In genomic region chr15:91054791-91055190, GRCh38 we compare ENCODE assay signal across 38 cellular contexts. TPM values are rescaled to one million over a fixed set of nuclear protein-coding genes. Genes with fewer than 3 reads are reported as not detected.
"Had no signal": no experiment of that assay in that cellular context is flagged by ENCODE, and none has a peak within 500 bp of the region (broad histone marks: within the 10 kb centered on the region; RNA-seq: fewer than 3 reads in every experiment).

No MANE protein-coding gene starts in this region.

- H3K4me3 Mint-ChIP-seq: activated CD4-positive, alpha-beta memory T cell treated with anti-CD3 and anti-CD28 coated beads, Interleukin-2, amount 10 ng/mL, durations not matched to agents 7 days and 5 days; activated CD4-positive, alpha-beta T cell treated with anti-CD3 and anti-CD28 coated beads for 36 hours; activated CD4-positive, alpha-beta T cell treated with anti-CD3 and anti-CD28 coated beads, Interleukin-2, amount 10 ng/mL, durations not matched to agents 7 days and 5 days; activated CD8-positive, alpha-beta memory T cell treated with anti-CD3 and anti-CD28 coated beads, Interleukin-2, amount 10 ng/mL, durations not matched to agents 7 days and 5 days; activated CD8-positive, alpha-beta T cell treated with anti-CD3 and anti-CD28 coated beads, Interleukin-2, amount 10 ng/mL, durations not matched to agents 7 days and 5 days; activated naive CD4-positive, alpha-beta T cell treated with anti-CD3 and anti-CD28 coated beads, Interleukin-2, amount 10 ng/mL, durations not matched to agents 7 days and 5 days; activated naive CD8-positive, alpha-beta T cell; activated naive CD8-positive, alpha-beta T cell treated with anti-CD3 and anti-CD28 coated beads, Interleukin-2, amount 10 ng/mL, durations not matched to agents 7 days and 5 days; activated naive CD8-positive, alpha-beta T cell treated with anti-CD3 and anti-CD28 coated beads, Interleukin-2, amount 50 U/mL, for 24 hours; activated T-cell treated with anti-CD3 and anti-CD28 coated beads, Interleukin-2, amount 50 U/mL, for 24 hours; brain; central memory CD8-positive, alpha-beta T cell; T-helper 1 cell treated with Interleukin-12 subunit alpha and Interleukin-12 subunit beta and Interleukin-4 antibody, amounts not matched to agents 30 μg/mL and 1 μg/mL, for 36 hours; T-helper 2 cell treated with Interferon-gamma antibody and Interleukin-4, amounts not matched to agents 5 μg/mL and 100 μg/mL, for 36 hours; WTC11 had no signal

- H3K36me3 Mint-ChIP-seq: activated CD8-positive, alpha-beta memory T cell treated with anti-CD3 and anti-CD28 coated beads, Interleukin-2, amount 10 ng/mL, durations not matched to agents 7 days and 5 days; activated naive CD4-positive, alpha-beta T cell treated with anti-CD3 and anti-CD28 coated beads, Interleukin-2, amount 10 ng/mL, durations not matched to agents 7 days and 5 days; activated naive CD8-positive, alpha-beta T cell; activated naive CD8-positive, alpha-beta T cell treated with anti-CD3 and anti-CD28 coated beads, Interleukin-2, amount 10 ng/mL, durations not matched to agents 7 days and 5 days; brain; WTC11 had no signal

- H3K27ac ChIP-seq: ascending aorta, cardiac muscle cell, WERI-Rb-1 had no signal

- H3K27ac Mint-ChIP-seq: activated CD4-positive, alpha-beta memory T cell treated with anti-CD3 and anti-CD28 coated beads, Interleukin-2, amount 10 ng/mL, durations not matched to agents 7 days and 5 days; activated CD4-positive, alpha-beta T cell treated with anti-CD3 and anti-CD28 coated beads for 36 hours; activated CD4-positive, alpha-beta T cell treated with anti-CD3 and anti-CD28 coated beads, Interleukin-2, amount 10 ng/mL, durations not matched to agents 7 days and 5 days; activated CD8-positive, alpha-beta memory T cell treated with anti-CD3 and anti-CD28 coated beads, Interleukin-2, amount 10 ng/mL, durations not matched to agents 7 days and 5 days; activated CD8-positive, alpha-beta T cell treated with anti-CD3 and anti-CD28 coated beads, Interleukin-2, amount 10 ng/mL, durations not matched to agents 7 days and 5 days; activated naive CD4-positive, alpha-beta T cell treated with anti-CD3 and anti-CD28 coated beads, Interleukin-2, amount 10 ng/mL, durations not matched to agents 7 days and 5 days; activated naive CD8-positive, alpha-beta T cell; activated naive CD8-positive, alpha-beta T cell treated with anti-CD3 and anti-CD28 coated beads, Interleukin-2, amount 10 ng/mL, durations not matched to agents 7 days and 5 days; activated naive CD8-positive, alpha-beta T cell treated with anti-CD3 and anti-CD28 coated beads, Interleukin-2, amount 50 U/mL, for 24 hours; activated T-cell treated with anti-CD3 and anti-CD28 coated beads, Interleukin-2, amount 50 U/mL, for 24 hours; activated T-helper 2 cell treated with anti-CD3 and anti-CD28 coated beads, Interferon-gamma antibody, Interleukin-2, Interleukin-4, amounts not matched to agents 10 μg/mL and 5 μg/mL and 100 μg/mL, durations not matched to agents 14 hours and 24 hours and 36 hours; brain; T-helper 1 cell treated with Interleukin-12 subunit alpha and Interleukin-12 subunit beta and Interleukin-4 antibody, amounts not matched to agents 30 μg/mL and 1 μg/mL, for 36 hours; T-helper 2 cell treated with Interferon-gamma antibody and Interleukin-4, amounts not matched to agents 5 μg/mL and 100 μg/mL, for 36 hours; WTC11 had no signal

- ATAC-seq: activated CD4-positive, alpha-beta T cell treated with anti-CD3 and anti-CD28 coated beads for 36 hours; activated CD4-positive, CD25-positive, alpha-beta regulatory T cell treated with anti-CD3 and anti-CD28 coated beads, Interleukin-2, amount 50 U/mL, for 24 hours; activated CD8-positive, alpha-beta memory T cell treated with anti-CD3 and anti-CD28 coated beads, Interleukin-2, amount 10 ng/mL, durations not matched to agents 7 days and 5 days; activated CD8-positive, alpha-beta T cell treated with anti-CD3 and anti-CD28 coated beads, Interleukin-2, amount 10 ng/mL, durations not matched to agents 7 days and 5 days; activated naive CD8-positive, alpha-beta T cell treated with anti-CD3 and anti-CD28 coated beads, Interleukin-2, amount 50 U/mL, for 24 hours; WTC11 had no signal

- H3K9me3 Mint-ChIP-seq: activated CD4-positive, alpha-beta memory T cell treated with anti-CD3 and anti-CD28 coated beads, Interleukin-2, amount 10 ng/mL, durations not matched to agents 7 days and 5 days; activated CD4-positive, alpha-beta T cell treated with anti-CD3 and anti-CD28 coated beads, Interleukin-2, amount 10 ng/mL, durations not matched to agents 7 days and 5 days; activated naive CD4-positive, alpha-beta T cell treated with anti-CD3 and anti-CD28 coated beads, Interleukin-2, amount 10 ng/mL, durations not matched to agents 7 days and 5 days; activated naive CD8-positive, alpha-beta T cell treated with anti-CD3 and anti-CD28 coated beads, Interleukin-2, amount 10 ng/mL, durations not matched to agents 7 days and 5 days; activated naive CD8-positive, alpha-beta T cell treated with anti-CD3 and anti-CD28 coated beads, Interleukin-2, amount 50 U/mL, for 24 hours; activated T-cell treated with anti-CD3 and anti-CD28 coated beads, Interleukin-2, amount 50 U/mL, for 24 hours; activated T-helper 2 cell treated with anti-CD3 and anti-CD28 coated beads, Interferon-gamma antibody, Interleukin-2, Interleukin-4, amounts not matched to agents 10 μg/mL and 5 μg/mL and 100 μg/mL, durations not matched to agents 14 hours and 24 hours and 36 hours; central memory CD8-positive, alpha-beta T cell; T-helper 1 cell treated with Interleukin-12 subunit alpha and Interleukin-12 subunit beta and Interleukin-4 antibody, amounts not matched to agents 30 μg/mL and 1 μg/mL, for 36 hours; T-helper 2 cell treated with Interferon-gamma antibody and Interleukin-4, amounts not matched to agents 5 μg/mL and 100 μg/mL, for 36 hours had no signal

- DNase-seq: activated CD4-positive, alpha-beta memory T cell treated with anti-CD3 and anti-CD28 coated beads, Interleukin-2, amount 10 ng/mL, durations not matched to agents 7 days and 5 days; activated CD4-positive, alpha-beta T cell treated with anti-CD3 and anti-CD28 coated beads for 1 hour; activated CD4-positive, alpha-beta T cell treated with anti-CD3 and anti-CD28 coated beads for 36 hours; activated CD4-positive, alpha-beta T cell treated with anti-CD3 and anti-CD28 coated beads for 48 hours; activated CD4-positive, alpha-beta T cell treated with anti-CD3 and anti-CD28 coated beads, Interleukin-2, amount 10 ng/mL, durations not matched to agents 7 days and 5 days; activated CD4-positive, alpha-beta T cell treated with anti-CD3 and anti-CD28 coated beads, Interleukin-2, amount 50 U/mL, for 48 hours; activated CD4-positive, CD25-positive, alpha-beta regulatory T cell; activated CD8-positive, alpha-beta memory T cell treated with anti-CD3 and anti-CD28 coated beads for 24 hours; activated CD8-positive, alpha-beta memory T cell treated with anti-CD3 and anti-CD28 coated beads, Interleukin-2, amount 10 ng/mL, durations not matched to agents 7 days and 5 days; activated CD8-positive, alpha-beta memory T cell treated with anti-CD3 and anti-CD28 coated beads, Interleukin-2, amount 50 U/mL, for 48 hours; activated CD8-positive, alpha-beta T cell treated with anti-CD3 and anti-CD28 coated beads, Interleukin-2, amount 10 ng/mL, durations not matched to agents 7 days and 5 days; activated effector memory CD4-positive, alpha-beta T cell treated with Interleukin-2 at 50 U/mL for 16 hours; activated gamma-delta T cell; activated naive CD4-positive, alpha-beta T cell treated with anti-CD3 and anti-CD28 coated beads, Interleukin-2, amount 10 ng/mL, durations not matched to agents 7 days and 5 days; activated naive CD4-positive, alpha-beta T cell treated with Interleukin-2 at 50 U/mL for 16 hours; activated naive CD8-positive, alpha-beta T cell treated with anti-CD3 and anti-CD28 coated beads, Interleukin-2, amount 10 ng/mL, durations not matched to agents 7 days and 5 days; activated naive CD8-positive, alpha-beta T cell treated with anti-CD3 and anti-CD28 coated beads, Interleukin-2, amount 50 U/mL, for 24 hours; activated T-cell treated with anti-CD3 and anti-CD28 coated beads, Interleukin-2, amount 50 U/mL, for 24 hours; activated T-cell treated with anti-CD3 and anti-CD28 coated beads, Interleukin-2, amount 50 U/mL, for 48 hours; amygdala; anterior cingulate cortex; caudate nucleus; cerebellar nuclear complex; T-helper 1 cell; T-helper 2 cell; T-helper 9 cell; WERI-Rb-1 had no signal

RNA-seq across cellular contexts. Expression of gene SV2B, which starts 45.3 kb away (rescaled TPM):
- total RNA-seq: activated CD8-positive, alpha-beta memory T cell treated with anti-CD3 and anti-CD28 coated beads, Interleukin-2, amount 10 ng/mL, durations not matched to agents 7 days and 5 days; activated CD8-positive, alpha-beta T cell treated with anti-CD3 and anti-CD28 coated beads, Interleukin-2, amount 10 ng/mL, durations not matched to agents 7 days and 5 days; chondrocyte had no signal
